Comparison of ENCODE assay signal across 35 cellular contexts in the genomic region with DNA sequence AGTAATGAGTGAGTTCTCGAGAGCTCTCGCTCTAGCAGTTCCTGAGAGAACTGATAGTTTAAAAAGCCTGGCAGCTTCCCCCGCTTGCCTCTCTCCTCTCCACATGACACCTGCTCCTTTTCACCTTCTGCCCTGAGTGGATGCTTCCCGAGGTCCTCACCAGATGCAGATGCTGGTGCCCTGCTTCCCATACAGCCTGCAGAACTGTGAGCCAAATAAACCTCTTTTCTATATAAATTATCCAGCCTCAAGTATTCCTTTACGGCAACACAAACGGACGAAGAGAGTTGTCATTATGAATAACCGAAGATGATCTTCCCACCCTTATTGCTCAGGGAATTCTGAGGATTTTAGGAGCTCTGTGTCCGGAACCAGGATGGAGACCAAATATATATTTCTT.
"Had no signal": no experiment of that assay in that cellular context is flagged by ENCODE, and none has a peak within 500 bp of the region (broad histone marks: within the 10 kb centered on the region; RNA-seq: fewer than 3 reads in every experiment).

No MANE protein-coding gene starts in this region.

- H3K27me3 ChIP-seq: MG63 had no signal

- H3K36me3 ChIP-seq: MG63 had no signal

- H3K4me3 ChIP-seq: MG63 had no signal

- DNase-seq: Karpas-422, Kasumi-1, MG63, MM.1S, MV-4-11, NCI-H1048, NCI-H1092, NCI-H1092 treated with DMSO at 0.1 percent for 48 hours, NCI-H1105, NCI-H1105 treated with DMSO at 0.1 percent for 48 hours, NCI-H1417, NCI-H1417 treated with DMSO at 0.1 percent for 48 hours, NCI-H1436, NCI-H1436 treated with DMSO at 0.1 percent for 48 hours, NCI-H146, NCI-H1694, NCI-H1694 treated with DMSO at 0.1 percent for 48 hours, NCI-H187, NCI-H187 treated with DMSO at 0.1 percent for 48 hours, NCI-H1930, NCI-H2029, NCI-H2029 treated with DMSO at 0.1 percent for 48 hours, NCI-H2081, NCI-H2081 treated with DMSO at 0.1 percent for 48 hours, NCI-H2107, NCI-H2171, NCI-H2171 treated with DMSO at 0.1 percent for 48 hours, NCI-H2227 treated with DMSO at 0.1 percent for 48 hours, NCI-H226, NCI-H345, NCI-H446, NCI-H446 treated with DMSO at 0.1 percent for 48 hours, NCI-H510A, NCI-H510A treated with DMSO at 0.1 percent for 48 hours, NCI-H524 had no signal
